ENCODE assay signal across 12 cellular contexts in genomic region chr1:225460021-225460736, GRCh38. TPM values are rescaled to one million over a fixed set of nuclear protein-coding genes. Genes with fewer than 3 reads are reported as not detected.
A peak's percentile ranks its signal among the peaks of the same experiment; 100 is the strongest.
DNase-seq lines count a peak whose midpoint lies in the region; ATAC-seq and TF ChIP-seq lines count a peak whose summit lies in the region.
"Had no signal": no experiment of that assay in that cellular context is flagged by ENCODE, and none has a peak within 500 bp of the region (broad histone marks: within the 10 kb centered on the region; RNA-seq: fewer than 3 reads in every experiment).

No MANE protein-coding gene starts in this region.

- H3K27me3 Mint-ChIP-seq in activated T-cell treated with anti-CD3 and anti-CD28 coated beads, Interleukin-2, amount 50 U/mL, for 24 hours: no peaks in the 10 kb centered on the region
- H3K27me3 Mint-ChIP-seq in activated CD4-positive, alpha-beta memory T cell treated with anti-CD3 and anti-CD28 coated beads, Interleukin-2, amount 10 ng/mL, durations not matched to agents 7 days and 5 days: no peaks in the 10 kb centered on the region
- H3K27me3 Mint-ChIP-seq in mesothelial cell of epicardium (ENCODE audit: low read depth): no peaks in the 10 kb centered on the region

- ATAC-seq in activated CD4-positive, CD25-positive, alpha-beta regulatory T cell treated with anti-CD3 and anti-CD28 coated beads, Interleukin-2, amount 50 U/mL, for 24 hours: no peak

- DNase-seq in activated T-cell treated with anti-CD3 and anti-CD28 coated beads, Interleukin-2, amount 50 U/mL, for 24 hours: peak; percentile 32
- DNase-seq in activated T-cell treated with anti-CD3 and anti-CD28 coated beads for 4 hours (no peak), hepatic stellate cell (ENCODE audit: low spot score) (peak; percentile 58), stomach (no peak), mesothelial cell of epicardium (ENCODE audit: low spot score in 2 of 2, unreplicated experiment in 2 of 2) (no peak), HAP-1 (ENCODE audit: low spot score in 2 of 2) (no peak)
- no peak for DNase-seq in activated CD4-positive, alpha-beta memory T cell treated with anti-CD3 and anti-CD28 coated beads, Interleukin-2, amount 10 ng/mL, durations not matched to agents 7 days and 5 days
- DNase-seq: amygdala; NCI-H187; stimulated activated CD4-positive, alpha-beta T cell treated with anti-CD3 and anti-CD28 coated beads, Interleukin-2, amount 100 ng/mL, for 48 hours had no signal

- no peaks in the 10 kb centered on the region for H3K27me3 ChIP-seq in stomach
- no peaks in the 10 kb centered on the region for H3K27me3 ChIP-seq in HAP-1 (ENCODE audit: low read depth)
- H3K27me3 ChIP-seq: neutrophil had no signal

- intact Hi-C loops in stomach (cut with DNase I; ENCODE audit: low total_unique reads): no loop called here

- H3K36me3 ChIP-seq in stomach: no peaks in the 10 kb centered on the region
- H3K36me3 ChIP-seq in HAP-1 (replicated peaks): no peaks in the 10 kb centered on the region
- H3K36me3 ChIP-seq: neutrophil had no signal

- H3K9me3 ChIP-seq in stomach: no peaks in the 10 kb centered on the region
- 0 out of 2 replicates have a peak, but pooled peaks cover 3% of the 10 kb centered on the region for H3K9me3 ChIP-seq in HAP-1
- H3K9me3 ChIP-seq: neutrophil had no signal

- CTCF ChIA-PET in activated CD4-positive, alpha-beta memory T cell treated with anti-CD3 and anti-CD28 coated beads, Interleukin-2, amount 10 ng/mL, durations not matched to agents 7 days and 5 days (lab: Charles Lee): interaction anchor here (1.2 to 4.9 kb wide), 6 partner anchors 11 to 36 kb away, joined by 4 to 39 read pairs (median 7); no protein-coding TSS in a partner anchor

- no peak overlapping the region for H3K4me3 ChIP-seq in stomach
- no peak overlapping the region for H3K4me3 ChIP-seq in HAP-1

- H3K4me1 Mint-ChIP-seq in activated T-cell treated with anti-CD3 and anti-CD28 coated beads, Interleukin-2, amount 50 U/mL, for 24 hours (ENCODE audit: low read depth): peaks cover 42% of the 10 kb centered on the region
- peaks cover 62% of the 10 kb centered on the region for H3K4me1 Mint-ChIP-seq in activated CD4-positive, alpha-beta memory T cell treated with anti-CD3 and anti-CD28 coated beads, Interleukin-2, amount 10 ng/mL, durations not matched to agents 7 days and 5 days
- peaks cover 27% of the 10 kb centered on the region for H3K4me1 Mint-ChIP-seq in mesothelial cell of epicardium

- POLR2A ChIA-PET in activated CD4-positive, alpha-beta memory T cell treated with anti-CD3 and anti-CD28 coated beads, Interleukin-2, amount 10 ng/mL, durations not matched to agents 7 days and 5 days (lab: Charles Lee): interaction anchor here (0.8 to 5.7 kb wide), 13 partner anchors 8 to 650 kb away, joined by 3 to 75 read pairs (median 6); partner anchors contain the start of genes LBR, PYCR2 and SRP9

- WGBS in stomach, 5 donors: 57 to 68% (median 65%) methylated on average over 16 to 18 of the region's 18 CpGs

- H3K27ac Mint-ChIP-seq in activated T-cell treated with anti-CD3 and anti-CD28 coated beads, Interleukin-2, amount 50 U/mL, for 24 hours: peak overlapping the region; percentile 71
- H3K27ac Mint-ChIP-seq in activated CD4-positive, alpha-beta memory T cell treated with anti-CD3 and anti-CD28 coated beads, Interleukin-2, amount 10 ng/mL, durations not matched to agents 7 days and 5 days: peak overlapping the region; percentile 77
- no peak overlapping the region for H3K27ac Mint-ChIP-seq in mesothelial cell of epicardium

- H3K4me3 Mint-ChIP-seq in activated T-cell treated with anti-CD3 and anti-CD28 coated beads, Interleukin-2, amount 50 U/mL, for 24 hours: peak overlapping the region; percentile 18
- no peak overlapping the region for H3K4me3 Mint-ChIP-seq in activated CD4-positive, alpha-beta memory T cell treated with anti-CD3 and anti-CD28 coated beads, Interleukin-2, amount 10 ng/mL, durations not matched to agents 7 days and 5 days
- H3K4me3 Mint-ChIP-seq in mesothelial cell of epicardium: no peak overlapping the region

- TF ChIP-seq POLR2A in stomach (IDR thresholded peaks at IDR 0.05): no peak

- H3K27ac ChIP-seq in stomach: peak overlapping the region in 3 of 5 donors; percentile 39 to 58 (median 41)
- H3K27ac ChIP-seq: neutrophil had no signal

- no peaks in the 10 kb centered on the region for H3K9me3 Mint-ChIP-seq in activated T-cell treated with anti-CD3 and anti-CD28 coated beads, Interleukin-2, amount 50 U/mL, for 24 hours
- no peaks in the 10 kb centered on the region for H3K9me3 Mint-ChIP-seq in activated CD4-positive, alpha-beta memory T cell treated with anti-CD3 and anti-CD28 coated beads, Interleukin-2, amount 10 ng/mL, durations not matched to agents 7 days and 5 days
- H3K9me3 Mint-ChIP-seq in mesothelial cell of epicardium: peaks cover 3% of the 10 kb centered on the region

- H3K36me3 Mint-ChIP-seq in activated T-cell treated with anti-CD3 and anti-CD28 coated beads, Interleukin-2, amount 50 U/mL, for 24 hours (ENCODE audit: low read depth): no peaks in the 10 kb centered on the region
- no peaks in the 10 kb centered on the region for H3K36me3 Mint-ChIP-seq in activated CD4-positive, alpha-beta memory T cell treated with anti-CD3 and anti-CD28 coated beads, Interleukin-2, amount 10 ng/mL, durations not matched to agents 7 days and 5 days (ENCODE audit: low read depth)
- H3K36me3 Mint-ChIP-seq in mesothelial cell of epicardium: no peaks in the 10 kb centered on the region

- TF ChIP-seq CTCF in stomach (IDR thresholded peaks at IDR 0.05) (no peak), mesothelial cell of epicardium (IDR thresholded peaks at IDR 0.05; ENCODE audit: unreplicated experiment) (no peak)

- in situ Hi-C loops in HAP-1 (cut with MboI; ENCODE audit: low sequenced_read_pairs): no loop called here

- TF ChIP-seq EP300 in stomach (IDR thresholded peaks at IDR 0.05): no peak

- H3K4me1 ChIP-seq in stomach: peaks cover 9 to 41% (median 29%) of the 10 kb centered on the region in 4 donors
- no peaks in the 10 kb centered on the region; the same call in 1 of the 2 replicates for H3K4me1 ChIP-seq in HAP-1

RNA-seq across cellular contexts. Expression of gene LBR, which starts 32.3 kb away (rescaled TPM):
- total RNA-seq in activated CD4-positive, alpha-beta memory T cell treated with anti-CD3 and anti-CD28 coated beads, Interleukin-2, amount 10 ng/mL, durations not matched to agents 7 days and 5 days: 100 to 1,000 TPM; 251 to 259 TPM
- total RNA-seq in stomach (100 to 1,000 TPM in 2 of 5 donors, 10 to 100 TPM in 3; 47.8 to 159 (median 83.4) TPM), mesothelial cell of epicardium (67.5 to 73.4 TPM (median 70.0 TPM) in 3 replicates)
- 10 to 100 TPM in 1 of 3 donors, 1 to 10 TPM in 2; 6.9 to 25.5 (median 6.9) TPM for polyA plus RNA-seq in stomach

Comparison
In these comparisons a context has a peak if more than half of its experiments do, and no peak if none do; other contexts are left out.
1. DNase-seq: peak in activated T-cell treated with anti-CD3 and anti-CD28 coated beads, Interleukin-2, amount 50 U/mL, for 24 hours (single experiment) and hepatic stellate cell (single experiment); none in activated T-cell treated with anti-CD3 and anti-CD28 coated beads for 4 hours (single experiment), activated CD4-positive, alpha-beta memory T cell treated with anti-CD3 and anti-CD28 coated beads, Interleukin-2, amount 10 ng/mL, durations not matched to agents 7 days and 5 days (single experiment), stomach (single experiment), mesothelial cell of epicardium (0 of 2) and HAP-1 (0 of 2).